21 cellular contexts compared by ENCODE assay signal in the genomic region with DNA sequence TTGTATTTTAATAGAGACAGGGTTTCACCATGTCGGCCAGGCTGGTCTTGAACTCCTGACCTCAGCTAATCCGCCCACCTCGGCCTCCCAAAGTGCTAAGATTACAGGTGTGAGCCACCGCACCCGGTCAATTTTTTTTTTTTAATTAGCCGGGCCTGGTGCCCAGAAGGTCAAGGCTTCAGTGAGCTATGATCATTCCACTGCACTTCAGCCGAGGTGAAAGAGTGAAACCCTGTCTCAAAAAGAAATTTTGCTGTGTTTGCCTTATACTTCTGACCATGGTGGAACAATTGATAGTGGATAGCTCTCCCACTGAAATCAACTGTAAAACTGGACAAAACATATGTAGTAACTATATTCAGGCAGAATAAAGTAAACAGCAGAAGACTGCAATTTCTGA. TPM values are rescaled to one million over a fixed set of nuclear protein-coding genes. Genes with fewer than 3 reads are reported as not detected.
A peak's percentile ranks its signal among the peaks of the same experiment; 100 is the strongest.
DNase-seq lines count a peak whose midpoint lies in the region; ATAC-seq, FAIRE-seq and TF ChIP-seq lines count a peak whose summit lies in the region.
"Had no signal": no experiment of that assay in that cellular context is flagged by ENCODE, and none has a peak within 500 bp of the region (broad histone marks: within the 10 kb centered on the region; RNA-seq: fewer than 3 reads in every experiment).

No MANE protein-coding gene starts in this region.

- H2AFZ ChIP-seq in HepG2 (ENCODE audit: low read length) = no peak overlapping the region

- DNase-seq in NCI-H146 (lab: John Stamatoyannopoulos, UW) = peak; percentile 33
- DNase-seq in NCI-H146 treated with DMSO at 0.1 percent for 48 hours (lab: John Stamatoyannopoulos, UW; ENCODE audit: unreplicated experiment) = no peak
- DNase-seq in HepG2 (ENCODE audit: low spot score) = no peak
- no peak for DNase-seq in right lobe of liver
- DNase-seq in stimulated activated CD4-positive, alpha-beta T cell treated with anti-CD3 and anti-CD28 coated beads, Interleukin-2, amount 100 ng/mL, for 24 hours = no peak
- DNase-seq: AML-193; Caco-2; Calu3; CD4-positive, alpha-beta T cell; CD8-positive, alpha-beta T cell; DMS79 treated with DMSO at 0.1 percent for 48 hours; GF-D8 had no signal

- in situ Hi-C loops in HepG2 (cut with HindIII; ENCODE audit: extremely low pct_ligation_motif_present, low pct_unique_long_range_greater_than_20kb) = no loop called here

- FAIRE-seq in HepG2 (lab: Jason Lieb, UNC) = no peak
- FAIRE-seq: A549, D721Med, G401.6, GM12891, GM19239 had no signal

- H3K27ac ChIP-seq in HepG2 (ENCODE audit: extremely low read length, insufficient read depth, low read length) (peak overlapping the region; percentile 3), right lobe of liver (no peak overlapping the region)
- H3K27ac ChIP-seq: 22Rv1; BLaER1 treated with 17β-estradiol and CSF1 and Interleukin-3, amounts not matched to agents 10 nM and 100 nM; C4-2B had no signal

- POLR2A ChIA-PET in HepG2 (lab: Yijun Ruan, JAX) = interaction anchor here (1.5 to 4.0 kb wide), 2 partner anchors 24 to 135 kb away, joined by 4 to 14 read pairs; partner anchors contain the start of genes SMIM14 and UGDH

- H3K9ac ChIP-seq in HepG2 (ENCODE audit: insufficient read depth, low read depth, low read length) = no peak overlapping the region
- H3K9ac ChIP-seq: BLaER1 treated with 17β-estradiol and CSF1 and Interleukin-3, amounts not matched to agents 10 nM and 100 nM had no signal

- no peak overlapping the region for H3K4me3 ChIP-seq in HepG2 (replicated peaks in 1 of 3; ENCODE audit: insufficient read depth in 1 of 3, low read depth in 2 of 3, low read length in 3 of 3)
- no peak overlapping the region for H3K4me3 ChIP-seq in right lobe of liver
- H3K4me3 ChIP-seq: A549; BLaER1 treated with 17β-estradiol and CSF1 and Interleukin-3, amounts not matched to agents 10 nM and 100 nM had no signal

- TF ChIP-seq CTCF in HepG2 (CRISPR knock-in tag; IDR thresholded peaks at IDR 0.05) (no peak), right lobe of liver (IDR thresholded peaks at IDR 0.05) (no peak)

- no peaks in the 10 kb centered on the region for H3K79me2 ChIP-seq in HepG2 (ENCODE audit: insufficient read depth, low read length)

- no TSS peak for BruUV-seq in HepG2 (replicated peaks; lab: Mats Ljungman, UMichigan)

- TF ChIP-seq EP300 in HepG2 (IDR thresholded peaks at IDR 0.05; ENCODE audit: low read depth in 2 of 2, low read length in 2 of 2) (no peak), HepG2 (CRISPR knock-in tag; IDR thresholded peaks at IDR 0.05; ENCODE audit: borderline replicate concordance) (no peak)

- TF ChIP-seq RAD21 in HepG2 (CRISPR knock-in tag; IDR thresholded peaks at IDR 0.05) = no peak

- ATAC-seq in HepG2 = no peak
- ATAC-seq in right lobe of liver = peak; percentile 36 to 62 (median 46)
- no peak for ATAC-seq in GM19452 (IDR thresholded peaks at IDR 0.05; ENCODE audit: unreplicated experiment)
- ATAC-seq: A549; CD8-positive, alpha-beta T cell had no signal

- intact Hi-C loops in HepG2 (cut with micrococcal nuclease; ENCODE audit: unreplicated experiment) = no loop called here
- intact Hi-C loops in right lobe of liver (cut with DNase I) = no loop called here

- H3K4me1 ChIP-seq in HepG2 (ENCODE audit: insufficient read depth, low read length) = peaks cover 26% of the 10 kb centered on the region
- H3K4me1 ChIP-seq in right lobe of liver = peaks cover 0 to 7% (median 0%) of the 10 kb centered on the region in 4 donors

- no peaks in the 10 kb centered on the region for H3K9me3 ChIP-seq in HepG2 (ENCODE audit: low read length)
- no peaks in the 10 kb centered on the region for H3K9me3 ChIP-seq in right lobe of liver
- H3K9me3 ChIP-seq: A549; BLaER1 treated with 17β-estradiol and CSF1 and Interleukin-3, amounts not matched to agents 10 nM and 100 nM; Caco-2 had no signal

- CTCF ChIA-PET in HepG2 (lab: Yijun Ruan, JAX; ENCODE audit: low intra/inter-chr PET ratio, low total read pairs) = no interaction called here

- WGBS in HepG2 (ENCODE audit: low lambda C conversion rate) = 37% methylated on average over 7 of the region's 7 CpGs
- no CpG with 5 or more reads among the region's 7 CpGs for WGBS in right lobe of liver (ENCODE audit: insufficient coverage, low coverage, low lambda C conversion rate, missing lambda C conversion rate)

- H4K20me1 ChIP-seq in HepG2 (ENCODE audit: insufficient read depth, low read length) = no peaks in the 10 kb centered on the region
- H4K20me1 ChIP-seq: BLaER1 treated with 17β-estradiol and CSF1 and Interleukin-3, amounts not matched to agents 10 nM and 100 nM had no signal

- no peak overlapping the region for H3K4me2 ChIP-seq in HepG2 (ENCODE audit: low read depth, low read length)
- H3K4me2 ChIP-seq: A549; BLaER1 treated with 17β-estradiol and CSF1 and Interleukin-3, amounts not matched to agents 10 nM and 100 nM had no signal

- H3K36me3 ChIP-seq in HepG2 (replicated peaks in 1 of 2; ENCODE audit: control insufficient read depth in 1 of 2, insufficient read depth in 2 of 2, low read length in 2 of 2) (no peaks in the 10 kb centered on the region), right lobe of liver (no peaks in the 10 kb centered on the region)
- H3K36me3 ChIP-seq: BLaER1 treated with 17β-estradiol and CSF1 and Interleukin-3, amounts not matched to agents 10 nM and 100 nM had no signal

- H3K27me3 ChIP-seq in HepG2 (ENCODE audit: control insufficient read depth in 1 of 2, insufficient read depth in 2 of 2, low read length in 2 of 2) = no peaks in the 10 kb centered on the region
- H3K27me3 ChIP-seq in right lobe of liver = no peaks in the 10 kb centered on the region
- H3K27me3 ChIP-seq: BLaER1 treated with 17β-estradiol and CSF1 and Interleukin-3, amounts not matched to agents 10 nM and 100 nM had no signal

- TF ChIP-seq POLR2A in HepG2 (IDR thresholded peaks at IDR 0.05; ENCODE audit: insufficient read depth in 1 of 2, low read depth in 2 of 2, low read length in 2 of 2) (no peak), right lobe of liver (IDR thresholded peaks at IDR 0.05) (no peak)

TF ChIP-seq in HepG2, 621 proteins besides CTCF, POLR2A, EP300 and RAD21 (continues in another document):
- TF ChIP-seq NR2F6 (IDR thresholded peaks at IDR 0.05) (no peak), NR2F6 (CRISPR knock-in tag; IDR thresholded peaks at IDR 0.05) (0 out of 2 replicates have a peak, but pooled peaks have one; percentile 10), NRL (CRISPR knock-in tag; IDR thresholded peaks at IDR 0.05; ENCODE audit: borderline replicate concordance) (no peak), SALL1 (CRISPR knock-in tag; IDR thresholded peaks at IDR 0.05) (no peak), FOXA1 (IDR thresholded peaks at IDR 0.05) (no peak), FOXA1 (CRISPR knock-in tag; IDR thresholded peaks at IDR 0.05) (no peak)

RNA-seq across cellular contexts. Expression of gene SMIM14, which starts 24.0 kb away (rescaled TPM):
- total RNA-seq in HepG2 (2016; rRNA removed; fragmentation: Illumina TruSeq; extraction: Trizol) = 16.3 and 26.2 TPM in 2 replicates
- 2.3 and 3.0 TPM in 2 replicates for total RNA-seq in HepG2 (2016; cell fraction: cytosol; rRNA removed; fragmentation: Illumina TruSeq; extraction: Trizol; ENCODE audit: low read depth)
- 16.9 and 24.5 TPM in 2 replicates for total RNA-seq in HepG2 (2016; cell fraction: insoluble cytoplasmic fraction; rRNA removed; fragmentation: Illumina TruSeq; extraction: Trizol)
- 7.0 and 8.1 TPM in 2 replicates for total RNA-seq in HepG2 (2016; cell fraction: membrane; rRNA removed; fragmentation: Illumina TruSeq; extraction: Trizol)
- total RNA-seq in HepG2 (2016; cell fraction: nucleus; rRNA removed; fragmentation: Illumina TruSeq; extraction: Trizol) = 4.2 and 6.0 TPM in 2 replicates
- 20.1 and 28.1 TPM in 2 replicates for polyA plus RNA-seq in HepG2 (2011; rRNA removed)
- 12.9 and 16.5 TPM in 2 replicates for polyA plus RNA-seq in HepG2 (2011; cell fraction: cytosol; rRNA removed)
- 3.0 and 7.6 TPM in 2 replicates for polyA plus RNA-seq in HepG2 (2011; cell fraction: nucleus; rRNA removed)
- 16.0 and 17.5 TPM in 2 replicates for polyA plus RNA-seq in HepG2 (2012)
- polyA plus RNA-seq in HepG2 (2016; cell fraction: cytosol; fragmentation: Illumina TruSeq; extraction: Trizol; ENCODE audit: low read depth) = 3.3 and 4.9 TPM in 2 replicates
- polyA plus RNA-seq in HepG2 (2016; cell fraction: insoluble cytoplasmic fraction; fragmentation: Illumina TruSeq; extraction: Trizol; ENCODE audit: low read depth) = 22.5 and 24.5 TPM in 2 replicates
- 7.2 and 7.6 TPM in 2 replicates for polyA plus RNA-seq in HepG2 (2016; cell fraction: membrane; fragmentation: Illumina TruSeq; extraction: Trizol; ENCODE audit: low read depth)
- 12.5 and 14.8 TPM in 2 replicates for polyA plus RNA-seq in HepG2 (2016; cell fraction: nucleus; fragmentation: Illumina TruSeq; extraction: Trizol; ENCODE audit: insufficient read depth, low read depth)
- 5.9 and 20.5 TPM in 2 replicates for polyA minus RNA-seq in HepG2 (2011; rRNA and poly(A)+ RNA removed; ENCODE audit: low replicate concordance)
- 18.6 and 21.3 TPM in 2 replicates for polyA minus RNA-seq in HepG2 (2011; cell fraction: cytosol; rRNA and poly(A)+ RNA removed)
- 4.4 and 6.1 TPM in 2 replicates for polyA minus RNA-seq in HepG2 (2011; cell fraction: nucleus; rRNA and poly(A)+ RNA removed)
- 100 to 1,000 TPM in 3 of 6 experiments, 10 to 100 TPM in 3; 54.0 to 224 (median 124) TPM for total RNA-seq in right lobe of liver

RNA-seq across cellular contexts. Expression of gene UBE2K, which starts 35.3 kb away (rescaled TPM):
- total RNA-seq in HepG2 (2016; rRNA removed; fragmentation: Illumina TruSeq; extraction: Trizol) (36.2 and 72.9 TPM in 2 replicates), right lobe of liver (10 to 100 TPM; 20.5 to 54.8 (median 44.0) TPM)
- 15.9 and 16.7 TPM in 2 replicates for total RNA-seq in HepG2 (2016; cell fraction: cytosol; rRNA removed; fragmentation: Illumina TruSeq; extraction: Trizol; ENCODE audit: low read depth)
- total RNA-seq in HepG2 (2016; cell fraction: insoluble cytoplasmic fraction; rRNA removed; fragmentation: Illumina TruSeq; extraction: Trizol) = 37.2 and 67.7 TPM in 2 replicates
- 41.2 and 44.3 TPM in 2 replicates for total RNA-seq in HepG2 (2016; cell fraction: membrane; rRNA removed; fragmentation: Illumina TruSeq; extraction: Trizol)
- 23.8 and 34.5 TPM in 2 replicates for total RNA-seq in HepG2 (2016; cell fraction: nucleus; rRNA removed; fragmentation: Illumina TruSeq; extraction: Trizol)
- polyA plus RNA-seq in HepG2 (2011; rRNA removed) = 58.7 and 81.0 TPM in 2 replicates
- 36.8 and 43.7 TPM in 2 replicates for polyA plus RNA-seq in HepG2 (2011; cell fraction: cytosol; rRNA removed)
- polyA plus RNA-seq in HepG2 (2011; cell fraction: nucleus; rRNA removed) = 9.1 and 13.3 TPM in 2 replicates
- polyA plus RNA-seq in HepG2 (2012) = 71.5 and 102 TPM in 2 replicates
- polyA plus RNA-seq in HepG2 (2016; cell fraction: cytosol; fragmentation: Illumina TruSeq; extraction: Trizol; ENCODE audit: low read depth) = 47.8 and 57.7 TPM in 2 replicates
- 134 and 143 TPM in 2 replicates for polyA plus RNA-seq in HepG2 (2016; cell fraction: insoluble cytoplasmic fraction; fragmentation: Illumina TruSeq; extraction: Trizol; ENCODE audit: low read depth)
- 73.6 and 85.5 TPM in 2 replicates for polyA plus RNA-seq in HepG2 (2016; cell fraction: membrane; fragmentation: Illumina TruSeq; extraction: Trizol; ENCODE audit: low read depth)
- polyA plus RNA-seq in HepG2 (2016; cell fraction: nucleus; fragmentation: Illumina TruSeq; extraction: Trizol; ENCODE audit: insufficient read depth, low read depth) = 70.9 and 90.4 TPM in 2 replicates
- polyA minus RNA-seq in HepG2 (2011; rRNA and poly(A)+ RNA removed; ENCODE audit: low replicate concordance) = 16.0 and 22.7 TPM in 2 replicates
- polyA minus RNA-seq in HepG2 (2011; cell fraction: cytosol; rRNA and poly(A)+ RNA removed) = 21.4 and 25.3 TPM in 2 replicates
- 15.2 and 17.0 TPM in 2 replicates for polyA minus RNA-seq in HepG2 (2011; cell fraction: nucleus; rRNA and poly(A)+ RNA removed)

Comparison
In these comparisons a context has a peak if more than half of its experiments do, and no peak if none do; other contexts are left out.
1. ATAC-seq: peak in right lobe of liver (4 of 4); none in HepG2 (single experiment) and GM19452 (single experiment).